ENCODE assay signal across 2 cellular contexts in the genomic region with DNA sequence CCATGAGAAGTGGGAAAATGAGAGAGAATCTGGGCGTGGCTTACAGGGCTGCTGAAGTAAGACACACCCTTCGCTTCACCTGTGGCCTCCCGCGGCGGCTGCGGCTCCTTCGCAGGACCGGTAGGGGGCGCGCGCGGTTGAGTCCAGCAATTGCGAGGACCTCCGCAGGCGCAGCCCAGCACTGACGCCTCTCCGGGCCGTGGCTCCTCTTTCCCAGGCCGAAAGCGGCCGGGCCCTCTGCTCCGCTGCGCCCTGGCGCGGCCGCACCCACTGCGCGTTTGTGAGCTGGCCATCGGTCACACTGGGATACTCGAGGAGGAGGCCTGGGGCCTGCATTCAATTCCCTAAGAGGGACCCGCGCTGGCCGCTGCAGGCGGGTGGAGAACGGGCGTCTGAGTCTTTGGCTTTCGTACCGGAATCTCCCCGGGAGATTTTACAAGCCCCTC.
A peak's percentile ranks its signal among the peaks of the same experiment; 100 is the strongest.
TF ChIP-seq lines count a peak whose summit lies in the region.

A gene (minus strand): TSS at position 215 of the 446 bp plus-strand sequence. CDS start 13,940 bp downstream, outside the sequence.

TF ChIP-seq in IMR-90, 13 proteins besides CTCF, POLR2A, EP300 and RAD21:
- TF ChIP-seq SMC3 (IDR thresholded peaks at IDR 0.05; ENCODE audit: low read depth, low read length), result peak; percentile 47
- no peak for TF ChIP-seq RCOR1 (IDR thresholded peaks at IDR 0.05; ENCODE audit: insufficient replicate concordance, low read length)
TF ChIP-seq in IMR-90: peak in this region for 1.

TF ChIP-seq in SK-N-SH, 30 proteins besides CTCF, POLR2A, EP300 and RAD21:
- no peak for TF ChIP-seq ELF1 (IDR thresholded peaks at IDR 0.05)
- TF ChIP-seq SMC3 (IDR thresholded peaks at IDR 0.05; ENCODE audit: low read depth, low read length), result peak; percentile 67
- TF ChIP-seq, protein P1, sequence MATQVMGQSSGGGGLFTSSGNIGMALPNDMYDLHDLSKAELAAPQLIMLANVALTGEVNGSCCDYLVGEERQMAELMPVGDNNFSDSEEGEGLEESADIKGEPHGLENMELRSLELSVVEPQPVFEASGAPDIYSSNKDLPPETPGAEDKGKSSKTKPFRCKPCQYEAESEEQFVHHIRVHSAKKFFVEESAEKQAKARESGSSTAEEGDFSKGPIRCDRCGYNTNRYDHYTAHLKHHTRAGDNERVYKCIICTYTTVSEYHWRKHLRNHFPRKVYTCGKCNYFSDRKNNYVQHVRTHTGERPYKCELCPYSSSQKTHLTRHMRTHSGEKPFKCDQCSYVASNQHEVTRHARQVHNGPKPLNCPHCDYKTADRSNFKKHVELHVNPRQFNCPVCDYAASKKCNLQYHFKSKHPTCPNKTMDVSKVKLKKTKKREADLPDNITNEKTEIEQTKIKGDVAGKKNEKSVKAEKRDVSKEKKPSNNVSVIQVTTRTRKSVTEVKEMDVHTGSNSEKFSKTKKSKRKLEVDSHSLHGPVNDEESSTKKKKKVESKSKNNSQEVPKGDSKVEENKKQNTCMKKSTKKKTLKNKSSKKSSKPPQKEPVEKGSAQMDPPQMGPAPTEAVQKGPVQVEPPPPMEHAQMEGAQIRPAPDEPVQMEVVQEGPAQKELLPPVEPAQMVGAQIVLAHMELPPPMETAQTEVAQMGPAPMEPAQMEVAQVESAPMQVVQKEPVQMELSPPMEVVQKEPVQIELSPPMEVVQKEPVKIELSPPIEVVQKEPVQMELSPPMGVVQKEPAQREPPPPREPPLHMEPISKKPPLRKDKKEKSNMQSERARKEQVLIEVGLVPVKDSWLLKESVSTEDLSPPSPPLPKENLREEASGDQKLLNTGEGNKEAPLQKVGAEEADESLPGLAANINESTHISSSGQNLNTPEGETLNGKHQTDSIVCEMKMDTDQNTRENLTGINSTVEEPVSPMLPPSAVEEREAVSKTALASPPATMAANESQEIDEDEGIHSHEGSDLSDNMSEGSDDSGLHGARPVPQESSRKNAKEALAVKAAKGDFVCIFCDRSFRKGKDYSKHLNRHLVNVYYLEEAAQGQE (IDR thresholded peaks at IDR 0.05; ENCODE audit: low read depth, low read length), result 0 out of 2 replicates have a peak, but pooled peaks have one; percentile 26
- peak; percentile 60; the same call in 1 of the 2 replicates for TF ChIP-seq SIN3A (IDR thresholded peaks at IDR 0.05; ENCODE audit: borderline replicate concordance, low read depth, low read length)
- peak; percentile 35 for TF ChIP-seq NRF1 (IDR thresholded peaks at IDR 0.05; ENCODE audit: low read depth, low read length)
- TF ChIP-seq, protein P2, sequence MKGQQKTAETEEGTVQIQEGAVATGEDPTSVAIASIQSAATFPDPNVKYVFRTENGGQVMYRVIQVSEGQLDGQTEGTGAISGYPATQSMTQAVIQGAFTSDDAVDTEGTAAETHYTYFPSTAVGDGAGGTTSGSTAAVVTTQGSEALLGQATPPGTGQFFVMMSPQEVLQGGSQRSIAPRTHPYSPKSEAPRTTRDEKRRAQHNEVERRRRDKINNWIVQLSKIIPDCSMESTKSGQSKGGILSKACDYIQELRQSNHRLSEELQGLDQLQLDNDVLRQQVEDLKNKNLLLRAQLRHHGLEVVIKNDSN (IDR thresholded peaks at IDR 0.05; ENCODE audit: borderline replicate concordance, low read depth), result no peak
- TF ChIP-seq, protein P3, sequence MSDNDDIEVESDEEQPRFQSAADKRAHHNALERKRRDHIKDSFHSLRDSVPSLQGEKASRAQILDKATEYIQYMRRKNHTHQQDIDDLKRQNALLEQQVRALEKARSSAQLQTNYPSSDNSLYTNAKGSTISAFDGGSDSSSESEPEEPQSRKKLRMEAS (IDR thresholded peaks at IDR 0.05; ENCODE audit: low read depth), result peak; percentile 60; the same call in 1 of the 2 replicates
- TF ChIP-seq, protein P4, sequence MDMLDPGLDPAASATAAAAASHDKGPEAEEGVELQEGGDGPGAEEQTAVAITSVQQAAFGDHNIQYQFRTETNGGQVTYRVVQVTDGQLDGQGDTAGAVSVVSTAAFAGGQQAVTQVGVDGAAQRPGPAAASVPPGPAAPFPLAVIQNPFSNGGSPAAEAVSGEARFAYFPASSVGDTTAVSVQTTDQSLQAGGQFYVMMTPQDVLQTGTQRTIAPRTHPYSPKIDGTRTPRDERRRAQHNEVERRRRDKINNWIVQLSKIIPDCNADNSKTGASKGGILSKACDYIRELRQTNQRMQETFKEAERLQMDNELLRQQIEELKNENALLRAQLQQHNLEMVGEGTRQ (IDR thresholded peaks at IDR 0.05; ENCODE audit: borderline replicate concordance, low read depth, low read length), result no peak
- no peak for TF ChIP-seq RFX5 (IDR thresholded peaks at IDR 0.05; ENCODE audit: low read length)
